In genomic region chr15:58038426-58039106, GRCh38 we compare ENCODE assay signal across 11 cellular contexts.
DNase-seq lines count a peak whose midpoint lies in the region; ATAC-seq lines count a peak whose summit lies in the region.
"Had no signal": no experiment of that assay in that cellular context is flagged by ENCODE, and none has a peak within 500 bp of the region (broad histone marks: within the 10 kb centered on the region; RNA-seq: fewer than 3 reads in every experiment).

No MANE protein-coding gene starts in this region.

- ATAC-seq in HG02884 (IDR thresholded peaks at IDR 0.05; ENCODE audit: unreplicated experiment) (no peak), GM19452 (IDR thresholded peaks at IDR 0.05; ENCODE audit: unreplicated experiment) (no peak)
- ATAC-seq: stimulated activated naive B cell treated with anti-CD40 and anti-IgM and Interleukin-4, amounts not matched to agents 10 μg/mL and 1 μg/mL and 100 μg/mL, for 72 hours had no signal

- DNase-seq in COLO668 (lab: John Stamatoyannopoulos, UW; ENCODE audit: unreplicated experiment) = peak; percentile 54
- peak; percentile 98 for DNase-seq in NCI-H1105 treated with DMSO at 0.1 percent for 48 hours (lab: John Stamatoyannopoulos, UW)
- DNase-seq in amniotic epithelial cell (ENCODE audit: low read depth) = peak; percentile 85
- peak; percentile 80 for DNase-seq in iris pigment epithelial cell (ENCODE audit: low read depth)
- no peak for DNase-seq in stimulated activated naive CD4-positive, alpha-beta T cell (lab: John Stamatoyannopoulos, UW)
- DNase-seq in middle frontal gyrus (ENCODE audit: extremely low spot score, low spot score) = no peak
- DNase-seq: activated CD4-positive, alpha-beta memory T cell treated with anti-CD3 and anti-CD28 coated beads, Interleukin-2, amount 10 ng/mL, durations not matched to agents 7 days and 5 days; retina; stimulated activated naive B cell treated with anti-CD40 and anti-IgM and Interleukin-4, amounts not matched to agents 10 μg/mL and 1 μg/mL and 100 μg/mL, for 72 hours had no signal

Comparison
In these comparisons a context has a peak if more than half of its experiments do, and no peak if none do; other contexts are left out.
1. DNase-seq: peak in COLO668 (single experiment), NCI-H1105 treated with DMSO at 0.1 percent for 48 hours (single experiment), amniotic epithelial cell (single experiment) and iris pigment epithelial cell (single experiment); none in stimulated activated naive CD4-positive, alpha-beta T cell (0 of 6) and middle frontal gyrus (single experiment).